Comparison of ENCODE assay signal across 8 cellular contexts in the genomic region with DNA sequence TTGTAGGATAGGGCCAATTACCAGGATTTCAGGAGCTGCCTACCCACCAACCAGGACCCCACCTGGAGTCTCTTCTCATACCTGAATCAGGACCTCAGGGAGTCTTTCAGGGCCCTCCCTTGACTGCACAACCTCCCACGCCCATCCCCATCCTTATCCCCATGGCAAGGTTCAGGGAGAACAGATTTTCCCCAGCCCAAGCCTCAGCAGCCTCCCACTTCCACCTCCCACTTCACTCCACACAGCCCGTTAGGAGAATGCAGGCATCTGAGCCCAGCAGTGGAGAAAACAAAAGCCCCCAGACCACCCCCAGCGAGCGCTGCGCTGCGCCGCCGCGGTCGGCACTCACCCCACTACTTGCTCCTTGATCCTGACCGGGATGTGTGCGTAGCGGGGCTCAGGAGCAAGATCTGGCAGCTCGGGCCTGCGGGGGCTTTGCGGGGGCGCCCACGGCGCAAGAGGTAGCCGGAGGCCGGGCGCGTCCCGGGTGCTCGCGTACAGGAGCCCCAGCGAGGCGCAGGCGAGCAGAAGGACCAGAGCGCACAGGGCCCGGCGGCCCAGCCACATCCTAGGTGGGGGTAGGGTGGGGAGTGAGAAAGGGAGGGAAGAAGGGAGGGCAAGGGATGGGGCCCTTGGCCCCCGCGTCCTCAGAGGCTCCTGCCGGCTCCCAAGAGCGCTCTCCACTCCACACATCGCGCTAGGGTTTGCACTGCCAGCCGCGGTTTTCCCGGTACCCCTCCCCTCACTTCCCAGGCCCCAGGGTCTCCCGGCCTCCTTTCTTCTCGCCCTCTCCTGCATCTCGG. TPM values are rescaled to one million over a fixed set of nuclear protein-coding genes. Genes with fewer than 3 reads are reported as not detected.
DNase-seq lines count a peak whose midpoint lies in the region; ATAC-seq and TF ChIP-seq lines count a peak whose summit lies in the region.

No MANE protein-coding gene starts in this region.

- intact Hi-C loops in thyroid gland (cut with DNase I), result no loop called here

- H3K9me3 Mint-ChIP-seq in activated naive CD4-positive, alpha-beta T cell treated with anti-CD3 and anti-CD28 coated beads, Interleukin-2, amount 50 U/mL, for 24 hours, result no peaks in the 10 kb centered on the region
- H3K9me3 Mint-ChIP-seq in immature natural killer cell, result no peaks in the 10 kb centered on the region

- H3K27ac ChIP-seq in angular gyrus (ENCODE audit: low read depth, low read length) (peak overlapping the region; percentile 60), thyroid gland (no peak overlapping the region)

- H3K4me3 ChIP-seq in thyroid gland (replicated peaks in 1 of 3), result peak overlapping the region in 2 of 3 donors; percentile 6 to 43

- H3K27me3 Mint-ChIP-seq in activated naive CD4-positive, alpha-beta T cell treated with anti-CD3 and anti-CD28 coated beads, Interleukin-2, amount 50 U/mL, for 24 hours, result peaks cover 45% of the 10 kb centered on the region
- H3K27me3 Mint-ChIP-seq in immature natural killer cell (ENCODE audit: low read depth in 3 of 3), result peaks cover 12 to 33% (median 13%) of the 10 kb centered on the region in 3 donors

- H3K27me3 ChIP-seq in thyroid gland, result peaks cover 20% of the 10 kb centered on the region

- POLR2A ChIA-PET in GM10248 (lab: Yijun Ruan, JAX), result no interaction called here

- no peaks in the 10 kb centered on the region for H3K9me3 ChIP-seq in thyroid gland

- no peaks in the 10 kb centered on the region for H3K36me3 ChIP-seq in thyroid gland

- peaks cover 12% of the 10 kb centered on the region for H3K4me1 Mint-ChIP-seq in activated naive CD4-positive, alpha-beta T cell treated with anti-CD3 and anti-CD28 coated beads, Interleukin-2, amount 50 U/mL, for 24 hours
- H3K4me1 Mint-ChIP-seq in immature natural killer cell, result peaks cover 6 to 9% of the 10 kb centered on the region in 2 donors

- no peaks in the 10 kb centered on the region for H3K36me3 Mint-ChIP-seq in activated naive CD4-positive, alpha-beta T cell treated with anti-CD3 and anti-CD28 coated beads, Interleukin-2, amount 50 U/mL, for 24 hours
- no peaks in the 10 kb centered on the region for H3K36me3 Mint-ChIP-seq in immature natural killer cell

- no peak overlapping the region for H3K27ac Mint-ChIP-seq in activated naive CD4-positive, alpha-beta T cell treated with anti-CD3 and anti-CD28 coated beads, Interleukin-2, amount 50 U/mL, for 24 hours
- no peak overlapping the region for H3K27ac Mint-ChIP-seq in immature natural killer cell

- TF ChIP-seq POLR2A in thyroid gland (IDR thresholded peaks at IDR 0.05), result no peak

- peaks cover 18 to 25% of the 10 kb centered on the region in 2 donors for H3K4me1 ChIP-seq in thyroid gland

- peak overlapping the region; percentile 76 for H3K4me3 Mint-ChIP-seq in activated naive CD4-positive, alpha-beta T cell treated with anti-CD3 and anti-CD28 coated beads, Interleukin-2, amount 50 U/mL, for 24 hours
- H3K4me3 Mint-ChIP-seq in immature natural killer cell, result peak overlapping the region in 4 of 5 donors; percentile 46 to 74 (median 56)

- TF ChIP-seq CTCF in thyroid gland (IDR thresholded peaks at IDR 0.05) (no peak), GM10248 (IDR thresholded peaks at IDR 0.05; ENCODE audit: control extremely low read depth, extremely low read depth, low read depth, missing control alignments) (no peak)

- DNase-seq in activated naive CD4-positive, alpha-beta T cell treated with anti-CD3 and anti-CD28 coated beads, Interleukin-2, amount 50 U/mL, for 16 hours, result no peak
- DNase-seq in immature natural killer cell (no peak), thyroid gland (no peak), GM10248 (ENCODE audit: extremely low spot score) (no peak)

- CTCF ChIA-PET in GM10248 (lab: Yijun Ruan, JAX), result interaction anchor here (1.2 to 5.9 kb wide), 6 partner anchors 10 to 57 kb away, joined by 3 to 71 read pairs (median 12); partner anchors contain the start of gene ARHGEF25

- 6 to 9% methylated on average over 14 to 40 of the region's 44 CpGs for WGBS in thyroid gland, 2 donors

- ATAC-seq in HG02884 (IDR thresholded peaks at IDR 0.05; ENCODE audit: unreplicated experiment), result no peak
- ATAC-seq in HG02798 (IDR thresholded peaks at IDR 0.05; ENCODE audit: poor library complexity, unreplicated experiment), result no peak

RNA-seq across cellular contexts. Expression of gene B4GALNT1, which starts 1.2 kb away (rescaled TPM):
- not detected for polyA plus RNA-seq in immature natural killer cell
- 1 to 10 TPM in 3 of 4 donors, under 1 TPM in 1; 0.88 to 7.9 (median 2.2) TPM for total RNA-seq in thyroid gland

RNA-seq across cellular contexts. Expression of gene ARHGEF25, which starts 20.5 kb away (rescaled TPM):
- under 1 TPM in 1 of 3 donors, not detected in 2; 0.27 TPM for polyA plus RNA-seq in immature natural killer cell
- 10 to 100 TPM in 1 of 4 donors, 1 to 10 TPM in 3; 3.3 to 25.8 (median 3.9) TPM for total RNA-seq in thyroid gland

RNA-seq across cellular contexts. Expression of gene DTX3, which starts 27.1 kb away (rescaled TPM):
- 10 to 100 TPM in 1 of 3 donors, 1 to 10 TPM in 2; 8.1 to 20.2 (median 9.5) TPM for polyA plus RNA-seq in immature natural killer cell
- 10 to 100 TPM; 29.2 to 42.0 (median 33.9) TPM for total RNA-seq in thyroid gland

RNA-seq across cellular contexts. Expression of gene PIP4K2C, which starts 40.8 kb away (rescaled TPM):
- 10 to 100 TPM; 33.0 to 61.8 (median 54.1) TPM for polyA plus RNA-seq in immature natural killer cell
- 10 to 100 TPM; 29.6 to 82.6 (median 59.2) TPM for total RNA-seq in thyroid gland
